Comparison of ENCODE assay signal across 1 cellular context in the genomic region with DNA sequence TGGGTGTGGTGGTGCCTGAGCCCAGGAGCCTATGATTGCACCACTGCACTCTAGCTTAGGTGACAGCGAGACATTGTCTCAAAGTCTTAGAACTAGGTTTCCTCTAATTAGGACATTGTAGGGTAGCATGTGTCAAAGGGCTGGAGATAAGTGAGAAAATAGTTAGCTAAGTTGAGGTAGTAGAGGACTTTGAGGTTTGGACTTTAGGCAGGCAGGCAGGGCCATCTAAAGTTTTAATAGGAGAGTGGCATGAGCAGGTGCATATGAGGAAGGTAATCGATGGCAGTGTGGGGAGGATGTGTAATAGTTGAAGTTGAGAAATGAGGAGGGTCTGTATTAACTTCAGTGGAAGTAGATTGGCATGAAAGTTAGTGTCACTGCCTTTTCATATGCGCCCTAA.
TF ChIP-seq lines count a peak whose summit lies in the region.

No MANE protein-coding gene starts in this region.

TF ChIP-seq in K562, 482 proteins besides CTCF, POLR2A, EP300 and RAD21:
- TF ChIP-seq, protein P1, sequence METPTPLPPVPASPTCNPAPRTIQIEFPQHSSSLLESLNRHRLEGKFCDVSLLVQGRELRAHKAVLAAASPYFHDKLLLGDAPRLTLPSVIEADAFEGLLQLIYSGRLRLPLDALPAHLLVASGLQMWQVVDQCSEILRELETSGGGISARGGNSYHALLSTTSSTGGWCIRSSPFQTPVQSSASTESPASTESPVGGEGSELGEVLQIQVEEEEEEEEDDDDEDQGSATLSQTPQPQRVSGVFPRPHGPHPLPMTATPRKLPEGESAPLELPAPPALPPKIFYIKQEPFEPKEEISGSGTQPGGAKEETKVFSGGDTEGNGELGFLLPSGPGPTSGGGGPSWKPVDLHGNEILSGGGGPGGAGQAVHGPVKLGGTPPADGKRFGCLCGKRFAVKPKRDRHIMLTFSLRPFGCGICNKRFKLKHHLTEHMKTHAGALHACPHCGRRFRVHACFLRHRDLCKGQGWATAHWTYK (CRISPR knock-in tag; IDR thresholded peaks at IDR 0.05) = no peak
- TF ChIP-seq ZNF79 (CRISPR knock-in tag; IDR thresholded peaks at IDR 0.05; ENCODE audit: low read depth) = no peak
- no peak for TF ChIP-seq ZNF551 (CRISPR knock-in tag; IDR thresholded peaks at IDR 0.05)
- no peak for TF ChIP-seq MEF2A (IDR thresholded peaks at IDR 0.05; ENCODE audit: control insufficient read depth, low read depth, low read length)
- TF ChIP-seq ZNF76 (CRISPR knock-in tag; IDR thresholded peaks at IDR 0.05; ENCODE audit: borderline replicate concordance) = no peak
- TF ChIP-seq, protein P2, sequence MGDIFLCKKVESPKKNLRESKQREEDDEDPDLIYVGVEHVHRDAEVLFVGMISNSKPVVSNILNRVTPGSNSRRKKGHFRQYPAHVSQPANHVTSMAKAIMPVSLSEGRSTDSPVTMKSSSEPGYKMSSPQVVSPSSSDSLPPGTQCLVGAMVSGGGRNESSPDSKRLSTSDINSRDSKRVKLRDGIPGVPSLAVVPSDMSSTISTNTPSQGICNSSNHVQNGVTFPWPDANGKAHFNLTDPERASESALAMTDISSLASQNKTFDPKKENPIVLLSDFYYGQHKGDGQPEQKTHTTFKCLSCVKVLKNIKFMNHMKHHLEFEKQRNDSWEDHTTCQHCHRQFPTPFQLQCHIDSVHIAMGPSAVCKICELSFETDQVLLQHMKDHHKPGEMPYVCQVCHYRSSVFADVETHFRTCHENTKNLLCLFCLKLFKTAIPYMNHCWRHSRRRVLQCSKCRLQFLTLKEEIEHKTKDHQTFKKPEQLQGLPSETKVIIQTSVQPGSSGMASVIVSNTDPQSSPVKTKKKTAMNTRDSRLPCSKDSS (IDR thresholded peaks at IDR 0.05; ENCODE audit: low read depth, partially characterized antibody) = no peak
- no peak for TF ChIP-seq ZNF347 (CRISPR knock-in tag; IDR thresholded peaks at IDR 0.05; ENCODE audit: low read depth)
- TF ChIP-seq RBM17 (IDR thresholded peaks at IDR 0.05; ENCODE audit: borderline replicate concordance, low read depth, low read length) = no peak
- TF ChIP-seq BRD9 (IDR thresholded peaks at IDR 0.05; ENCODE audit: low read depth, partially characterized antibody) = no peak
- no peak for TF ChIP-seq ZNF445 (CRISPR knock-in tag; IDR thresholded peaks at IDR 0.05; ENCODE audit: low read depth)
- TF ChIP-seq ZNF431 (CRISPR knock-in tag; IDR thresholded peaks at IDR 0.05) = no peak
- no peak for TF ChIP-seq TAF1 (IDR thresholded peaks at IDR 0.05; ENCODE audit: control insufficient read depth, extremely low read depth, insufficient read depth, low read length, severe bottlenecking)
- no peak for TF ChIP-seq BHLHE40 (IDR thresholded peaks at IDR 0.05; ENCODE audit: low read length)
- TF ChIP-seq KLF13 (tag; IDR thresholded peaks at IDR 0.05; ENCODE audit: borderline replicate concordance, low read depth) = no peak
- TF ChIP-seq MEF2D (tag; conservative IDR thresholded peaks at IDR 0.05; ENCODE audit: low read depth) = no peak
- no peak for TF ChIP-seq ZBTB7A (IDR thresholded peaks at IDR 0.05; ENCODE audit: borderline replicate concordance, control insufficient read depth, low read depth, low read length)
TF ChIP-seq in K562: peak in this region for 0.
